ENCODE assay signal across 1 cellular context in genomic region chr1:89049187-89049586, GRCh38. TPM values are rescaled to one million over a fixed set of nuclear protein-coding genes. Genes with fewer than 3 reads are reported as not detected.
"Had no signal": no experiment of that assay in that cellular context is flagged by ENCODE, and none has a peak within 500 bp of the region (broad histone marks: within the 10 kb centered on the region; RNA-seq: fewer than 3 reads in every experiment).

No MANE protein-coding gene starts in this region.

RNA-seq across cellular contexts. Expression of gene GBP1, which starts 15.8 kb away (rescaled TPM):
- polyA plus RNA-seq: neural cell had no signal

RNA-seq across cellular contexts. Expression of gene GBP3, which starts 26.5 kb away (rescaled TPM):
- polyA plus RNA-seq: neural cell had no signal
